In genomic region chr3:99232696-99233095, GRCh38 we compare ENCODE assay signal across 22 cellular contexts.
"Had no signal": no experiment of that assay in that cellular context is flagged by ENCODE, and none has a peak within 500 bp of the region (broad histone marks: within the 10 kb centered on the region; RNA-seq: fewer than 3 reads in every experiment).

No MANE protein-coding gene starts in this region.

- H3K36me3 ChIP-seq: breast epithelium had no signal

- H3K27ac ChIP-seq: breast epithelium, KMS-11 had no signal

- H3K4me1 ChIP-seq: breast epithelium had no signal

- H3K27me3 ChIP-seq: breast epithelium had no signal

- H3K27me3 Mint-ChIP-seq: activated naive CD4-positive, alpha-beta T cell treated with anti-CD3 and anti-CD28 coated beads, Interleukin-2, amount 50 U/mL, for 24 hours; T-helper 17 cell had no signal

- H3K4me3 ChIP-seq: breast epithelium had no signal

- H3K9me3 Mint-ChIP-seq: activated naive CD4-positive, alpha-beta T cell treated with anti-CD3 and anti-CD28 coated beads, Interleukin-2, amount 50 U/mL, for 24 hours had no signal

- DNase-seq: activated CD4-positive, alpha-beta T cell treated with anti-CD3 and anti-CD28 coated beads for 48 hours; activated CD4-positive, alpha-beta T cell treated with anti-CD3 and anti-CD28 coated beads, Interleukin-2, amount 50 U/mL, for 4 hours; activated CD4-positive, CD25-positive, alpha-beta regulatory T cell treated with anti-CD3 and anti-CD28 coated beads, Interleukin-2, amount 50 U/mL, for 72 hours; activated CD8-positive, alpha-beta memory T cell treated with anti-CD3 and anti-CD28 coated beads, Interleukin-2, amount 50 U/mL, for 48 hours; activated CD8-positive, alpha-beta T cell treated with anti-CD3 and anti-CD28 coated beads, Interleukin-2, amount 10 ng/mL, durations not matched to agents 7 days and 5 days; activated effector memory CD4-positive, alpha-beta T cell treated with Interleukin-2 at 50 U/mL for 16 hours; activated naive CD4-positive, alpha-beta T cell; activated T-cell treated with anti-CD3 and anti-CD28 coated beads, Interleukin-2, amount 50 U/mL, for 1 hour; caudate nucleus; NCI-H1048; NCI-H1930; NCI-H2171; NCI-H2227 treated with DMSO at 0.1 percent for 48 hours; NCI-H526; NCI-H82; SIG-M5; T-helper 17 cell; T-helper 9 cell had no signal

- H3K4me3 Mint-ChIP-seq: activated CD8-positive, alpha-beta T cell treated with anti-CD3 and anti-CD28 coated beads, Interleukin-2, amount 10 ng/mL, durations not matched to agents 7 days and 5 days; activated naive CD4-positive, alpha-beta T cell treated with anti-CD3 and anti-CD28 coated beads, Interleukin-2, amount 50 U/mL, for 24 hours; T-helper 17 cell; WTC11 had no signal

- ATAC-seq: activated CD8-positive, alpha-beta T cell treated with anti-CD3 and anti-CD28 coated beads, Interleukin-2, amount 10 ng/mL, durations not matched to agents 7 days and 5 days; T-helper 17 cell; WTC11 had no signal

- H3K9me3 ChIP-seq: breast epithelium had no signal

- H3K27ac Mint-ChIP-seq: activated CD8-positive, alpha-beta T cell treated with anti-CD3 and anti-CD28 coated beads, Interleukin-2, amount 10 ng/mL, durations not matched to agents 7 days and 5 days; activated naive CD4-positive, alpha-beta T cell treated with anti-CD3 and anti-CD28 coated beads, Interleukin-2, amount 50 U/mL, for 24 hours; T-helper 17 cell; WTC11 had no signal

- H3K4me1 Mint-ChIP-seq: activated naive CD4-positive, alpha-beta T cell treated with anti-CD3 and anti-CD28 coated beads, Interleukin-2, amount 50 U/mL, for 24 hours; T-helper 17 cell had no signal

- H3K36me3 Mint-ChIP-seq: activated naive CD4-positive, alpha-beta T cell treated with anti-CD3 and anti-CD28 coated beads, Interleukin-2, amount 50 U/mL, for 24 hours; WTC11 had no signal

- H3K9ac ChIP-seq: KMS-11 had no signal

- H3K4me2 ChIP-seq: KMS-11 had no signal
